12 cellular contexts compared by ENCODE assay signal in genomic region chr2:172251231-172251630, GRCh38.
DNase-seq lines count a peak whose midpoint lies in the region; ATAC-seq and TF ChIP-seq lines count a peak whose summit lies in the region.
"Had no signal": no experiment of that assay in that cellular context is flagged by ENCODE, and none has a peak within 500 bp of the region (broad histone marks: within the 10 kb centered on the region; RNA-seq: fewer than 3 reads in every experiment).

No MANE protein-coding gene starts in this region.

- no peaks in the 10 kb centered on the region for H3K9me3 ChIP-seq in colonic mucosa

- H3K4me3 ChIP-seq in cardiac fibroblast (replicated peaks in 1 of 2; ENCODE audit: low read depth in 2 of 2, low read length in 2 of 2) (no peak overlapping the region), colonic mucosa (no peak overlapping the region)

- TF ChIP-seq CTCF in cardiac fibroblast (IDR thresholded peaks at IDR 0.05; ENCODE audit: low read depth, low read length) (no peak), colonic mucosa (IDR thresholded peaks at IDR 0.05) (no peak)

- H3K9ac ChIP-seq in colonic mucosa (ENCODE audit: low read depth in 2 of 2, low read length in 2 of 2), result no peak overlapping the region

- DNase-seq in A172 (ENCODE audit: low spot score), result peak; percentile 66
- peak; percentile 66 for DNase-seq in HCEC 1CT
- peak; percentile 32 to 43 for DNase-seq in cardiac fibroblast (ENCODE audit: low read depth in 2 of 2)
- peak; percentile 25 for DNase-seq in kidney glomerular epithelial cell (lab: John Stamatoyannopoulos, UW)
- DNase-seq in NCI-H526 treated with DMSO at 0.1 percent for 48 hours (lab: John Stamatoyannopoulos, UW), result no peak
- DNase-seq in nucleus accumbens (lab: John Stamatoyannopoulos, UW), result no peak
- DNase-seq in colonic mucosa, result no peak
- DNase-seq: activated CD4-positive, alpha-beta T cell treated with anti-CD3 and anti-CD28 coated beads, Interleukin-2, amount 50 U/mL, for 48 hours; activated gamma-delta T cell; DMS79 treated with DMSO at 0.1 percent for 48 hours; MM.1S had no signal

- H3K27me3 ChIP-seq in colonic mucosa, result no peaks in the 10 kb centered on the region

- ATAC-seq in GM19467 (IDR thresholded peaks at IDR 0.05; ENCODE audit: unreplicated experiment), result no peak

- H3K4me1 ChIP-seq in colonic mucosa, result no peaks in the 10 kb centered on the region

- no peak overlapping the region for H3K27ac ChIP-seq in colonic mucosa

- no peaks in the 10 kb centered on the region for H3K36me3 ChIP-seq in colonic mucosa

- intact Hi-C loops in colonic mucosa (cut with DNase I), result no loop called here

Comparison
In these comparisons a context has a peak if more than half of its experiments do, and no peak if none do; other contexts are left out.
1. DNase-seq: peak in A172 (single experiment), HCEC 1CT (single experiment), cardiac fibroblast (2 of 2) and kidney glomerular epithelial cell (single experiment); none in NCI-H526 treated with DMSO at 0.1 percent for 48 hours (single experiment), nucleus accumbens (0 of 56) and colonic mucosa (single experiment).